ENCODE assay signal across 1 cellular context in genomic region chr12:50275545-50275944, GRCh38.
TF ChIP-seq lines count a peak whose summit lies in the region.

No MANE protein-coding gene starts in this region.

TF ChIP-seq in K562, 482 proteins besides CTCF, POLR2A, EP300 and RAD21 (continued from another document):
- TF ChIP-seq ZNF318 (IDR thresholded peaks at IDR 0.05; ENCODE audit: borderline replicate concordance in 1 of 2, low read depth in 1 of 2) (no peak), CBFA2T2 (conservative IDR thresholded peaks at IDR 0.05) (peak; percentile 45; the same call in 1 of the 2 replicates), CUX1 (CRISPR knock-in tag; IDR thresholded peaks at IDR 0.05) (no peak), SNIP1 (IDR thresholded peaks at IDR 0.05; ENCODE audit: low read depth) (no peak), PBX2 (CRISPR knock-in tag; IDR thresholded peaks at IDR 0.05; ENCODE audit: low read depth) (no peak), PBX2 (tag; conservative IDR thresholded peaks at IDR 0.05; ENCODE audit: low read depth) (peak; percentile 42; the same call in 1 of the 2 replicates), ARID1B (IDR thresholded peaks at IDR 0.05) (peak; percentile 43; the same call in 1 of the 2 replicates), RBM25 (IDR thresholded peaks at IDR 0.05; ENCODE audit: low read depth, low read length, severe bottlenecking) (peak; percentile 75), HDAC1 (IDR thresholded peaks at IDR 0.05) (peak in 1 of 2 experiments; percentile 71; a peak in 2 of 4 replicates), YY1 (IDR thresholded peaks at IDR 0.05; ENCODE audit: borderline replicate concordance in 1 of 3, control insufficient read depth in 1 of 3, extremely low read depth in 1 of 3, insufficient read depth in 3 of 3, insufficient read length in 1 of 3, insufficient replicate concordance in 2 of 3, low read depth in 1 of 3, low read length in 2 of 3) (no peak), TAL1 (IDR thresholded peaks at IDR 0.05) (peak; percentile 17; the same call in 1 of the 2 replicates), SMARCA5 (IDR thresholded peaks at IDR 0.05) (peak; percentile 31; the same call in 1 of the 2 replicates), PTBP1 (IDR thresholded peaks at IDR 0.05; ENCODE audit: low read depth, low read length) (no peak), NFIC (IDR thresholded peaks at IDR 0.05) (peak; percentile 41; the same call in 1 of the 2 replicates), EGR1 (conservative IDR thresholded peaks at IDR 0.05) (peak; percentile 88), PKNOX1 (IDR thresholded peaks at IDR 0.05) (0 out of 2 replicates have a peak, but pooled peaks have one; percentile 33), CBFA2T3 (IDR thresholded peaks at IDR 0.05) (peak; percentile 77), ZFPM2 (CRISPR knock-in tag; IDR thresholded peaks at IDR 0.05) (no peak), NR4A1 (CRISPR knock-in tag; IDR thresholded peaks at IDR 0.05) (no peak), NR4A1 (tag; IDR thresholded peaks at IDR 0.05) (no peak), ZNF280B (CRISPR knock-in tag; IDR thresholded peaks at IDR 0.05) (no peak), DPF2 (IDR thresholded peaks at IDR 0.05) (peak; percentile 40; the same call in 1 of the 2 replicates), MEIS2 (IDR thresholded peaks at IDR 0.05; ENCODE audit: partially characterized antibody) (peak; percentile 56), ZNF124 (CRISPR knock-in tag; IDR thresholded peaks at IDR 0.05) (no peak)
TF ChIP-seq in K562: peak in this region for 16.
